Comparison of ENCODE assay signal across 8 cellular contexts in the genomic region with DNA sequence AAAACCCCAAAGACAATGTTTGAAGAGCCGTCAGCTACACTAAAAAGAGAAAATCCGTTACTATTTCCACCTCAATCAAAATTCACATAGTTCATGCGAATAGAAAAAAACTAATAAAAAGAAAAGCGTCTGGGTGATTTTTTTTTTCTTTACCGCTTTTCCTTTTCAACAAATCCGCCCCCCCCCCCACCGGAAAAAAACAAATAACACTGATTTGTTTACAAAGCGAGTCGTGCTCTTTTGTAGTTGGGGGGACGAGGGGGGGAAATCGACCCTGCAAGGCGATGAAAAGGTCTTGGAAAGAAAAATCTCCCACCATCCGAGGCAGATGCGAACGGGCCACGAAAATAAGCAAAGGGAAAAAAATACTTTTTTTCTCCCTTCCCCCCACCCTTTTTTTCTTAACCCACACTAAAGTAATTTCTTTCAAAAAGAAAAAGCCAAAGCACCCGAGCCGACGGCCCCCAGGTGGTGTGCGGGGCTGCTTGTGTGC.
DNase-seq lines count a peak whose midpoint lies in the region; ATAC-seq and TF ChIP-seq lines count a peak whose summit lies in the region.

No MANE protein-coding gene starts in this region.

- CTCF ChIA-PET in AG04449 (lab: Yijun Ruan, JAX) = no interaction called here

- H3K4me1 ChIP-seq in KMS-11 (ENCODE audit: low read depth, poor library complexity, severe bottlenecking) (no peaks in the 10 kb centered on the region), mucosa of rectum (ENCODE audit: control insufficient read depth in 2 of 2, insufficient read depth in 2 of 2, low read length in 2 of 2) (peaks cover 6 to 9% of the 10 kb centered on the region in 2 donors)

- H4K20me1 ChIP-seq in KMS-11 (ENCODE audit: insufficient read depth) = no peaks in the 10 kb centered on the region

- no peaks in the 10 kb centered on the region for H3K27me3 ChIP-seq in KMS-11 (ENCODE audit: insufficient read depth, low read depth)
- H3K27me3 ChIP-seq in mucosa of rectum (ENCODE audit: control insufficient read depth in 2 of 2, insufficient read depth in 2 of 2, low read length in 2 of 2) = peaks cover 14 to 26% of the 10 kb centered on the region in 2 donors

- no peaks in the 10 kb centered on the region for H3K79me2 ChIP-seq in KMS-11 (ENCODE audit: insufficient read depth, low read depth)

- peak overlapping the region; percentile 96 for H2AFZ ChIP-seq in KMS-11 (ENCODE audit: low read depth)

- DNase-seq in AG04449 (ENCODE audit: low read depth, low spot score) (no peak), caudate nucleus (lab: John Stamatoyannopoulos, UW) (no peak), 8988T (no peak)

- ATAC-seq in HG03342 (IDR thresholded peaks at IDR 0.05; ENCODE audit: unreplicated experiment) (no peak), GM18867 (IDR thresholded peaks at IDR 0.05; ENCODE audit: unreplicated experiment) (no peak), GM19324 (IDR thresholded peaks at IDR 0.05; ENCODE audit: low FRiP score, unreplicated experiment) (no peak)

- peak overlapping the region; percentile 18; the same call in 1 of the 2 replicates for H3K9ac ChIP-seq in KMS-11
- peak overlapping the region in 1 of 2 donors; percentile 49 for H3K9ac ChIP-seq in mucosa of rectum (ENCODE audit: low read depth in 1 of 2, low read length in 2 of 2)

- H3K9me3 ChIP-seq in mucosa of rectum (ENCODE audit: control insufficient read depth in 2 of 2, low read length in 2 of 2) = no peaks in the 10 kb centered on the region

- no peaks in the 10 kb centered on the region for H3K36me3 ChIP-seq in KMS-11 (ENCODE audit: insufficient read depth)
- H3K36me3 ChIP-seq in mucosa of rectum (ENCODE audit: control insufficient read depth in 2 of 2, insufficient read depth in 2 of 2, low read length in 2 of 2) = no peaks in the 10 kb centered on the region

- H3K4me2 ChIP-seq in KMS-11 = peak overlapping the region; percentile 99

- POLR2A ChIA-PET in AG04449 (lab: Yijun Ruan, JAX) = interaction anchor here (0.7 kb wide), 1 partner anchor 53 kb away, joined by 3 read pairs; no protein-coding TSS in a partner anchor

- H3K27ac ChIP-seq in KMS-11 (peak overlapping the region; percentile 40), caudate nucleus (ENCODE audit: low read depth, low read length) (peak overlapping the region; percentile 90), mucosa of rectum (ENCODE audit: low read depth in 2 of 2, low read length in 2 of 2) (peak overlapping the region; percentile 24 to 65)

- no peak for TF ChIP-seq CTCF in AG04449 (IDR thresholded peaks at IDR 0.05; ENCODE audit: insufficient read depth, low read length, missing control alignments)
- no peak for TF ChIP-seq CTCF in KMS-11 (conservative IDR thresholded peaks at IDR 0.05; ENCODE audit: low read depth, low read length)

- peak overlapping the region; percentile 85 for H3K4me3 ChIP-seq in AG04449 (ENCODE audit: low read depth, low read length)
- no peak overlapping the region for H3K4me3 ChIP-seq in KMS-11 (IDR thresholded peaks at IDR 0.05; ENCODE audit: insufficient read depth, low read depth, low read length)
- H3K4me3 ChIP-seq in mucosa of rectum (ENCODE audit: low read length in 2 of 2) = peak overlapping the region; percentile 52 to 86

Comparison
In these comparisons a context has a peak if more than half of its experiments do, and no peak if none do; other contexts are left out.
1. H3K27ac ChIP-seq: peak in every context shown above with its lines; median percentile 90 in caudate nucleus; 44 in mucosa of rectum; 40 in KMS-11.